ENCODE assay signal across 11 cellular contexts in genomic region chr2:234770081-234770506, GRCh38.
DNase-seq lines count a peak whose midpoint lies in the region; ATAC-seq and TF ChIP-seq lines count a peak whose summit lies in the region.
"Had no signal": no experiment of that assay in that cellular context is flagged by ENCODE, and none has a peak within 500 bp of the region (broad histone marks: within the 10 kb centered on the region; RNA-seq: fewer than 3 reads in every experiment).

No MANE protein-coding gene starts in this region.

- peak overlapping the region; percentile 67 for H2BK120ac ChIP-seq in mesenchymal stem cell (ENCODE audit: low read depth, low read length)

- POLR2A ChIA-PET in A673 (lab: Charles Lee; ENCODE audit: low non-redundant PET): interaction anchor here (0.6 kb wide), 1 partner anchor 199 kb away, joined by 3 read pairs; no protein-coding TSS in a partner anchor
- POLR2A ChIA-PET in T-cell (lab: Charles Lee): no interaction called here

- peak; percentile 89 for DNase-seq in A673 (ENCODE audit: low spot score)
- DNase-seq in NCI-H146 (lab: John Stamatoyannopoulos, UW): peak; percentile 88
- peak; percentile 44 for DNase-seq in amniotic epithelial cell (ENCODE audit: low read depth)
- peak; percentile 36 for DNase-seq in mesenchymal stem cell
- no peak for DNase-seq in NK-92 treated with Interleukin-12 subunit alpha and Interleukin-12 subunit beta, amount 100 ng/mL, for 24 hours (lab: John Stamatoyannopoulos, UW)
- no peak for DNase-seq in testis
- no peak for DNase-seq in T-cell
- DNase-seq: T-helper 2 cell had no signal

- peak overlapping the region; percentile 23 to 77 for H3K18ac ChIP-seq in mesenchymal stem cell (ENCODE audit: low read depth in 1 of 2, low read length in 2 of 2)

- no peak overlapping the region for H3K9ac ChIP-seq in mesenchymal stem cell (ENCODE audit: low read length)

- H3K4me3 Mint-ChIP-seq in activated T-helper 17 cell treated with anti-CD3 and anti-CD28 coated beads, Interleukin-2, amount 50 U/mL, for 72 hours: no peak overlapping the region
- H3K4me3 Mint-ChIP-seq in T-cell: no peak overlapping the region

- no peak overlapping the region for H4K91ac ChIP-seq in mesenchymal stem cell (ENCODE audit: low read length)

- no peak overlapping the region for H4K8ac ChIP-seq in mesenchymal stem cell (ENCODE audit: low read length)

- H2AK5ac ChIP-seq in mesenchymal stem cell (ENCODE audit: low read length, severe bottlenecking): peak overlapping the region; percentile 39

- peak overlapping the region; percentile 47 for H2AFZ ChIP-seq in mesenchymal stem cell (ENCODE audit: low read depth, low read length)

- H3K27me3 ChIP-seq in A673 (replicated peaks; ENCODE audit: insufficient read depth, low read depth, low read length, poor library complexity) (no peaks in the 10 kb centered on the region), mesenchymal stem cell (ENCODE audit: control insufficient read depth in 1 of 2, insufficient read depth in 1 of 2, low read length in 2 of 2) (no peaks in the 10 kb centered on the region), testis (no peaks in the 10 kb centered on the region)
- H3K27me3 ChIP-seq: breast epithelium had no signal

- CTCF ChIA-PET in A673 (lab: Charles Lee) (interaction anchor here (0.5 kb wide), 1 partner anchor 358 kb away, joined by 4 read pairs; no protein-coding TSS in a partner anchor), T-cell (lab: Charles Lee) (no interaction called here)

- no peaks in the 10 kb centered on the region for H3K9me3 Mint-ChIP-seq in activated T-helper 17 cell treated with anti-CD3 and anti-CD28 coated beads, Interleukin-2, amount 50 U/mL, for 72 hours
- no peaks in the 10 kb centered on the region for H3K9me3 Mint-ChIP-seq in T-cell

- whole genome bisulfite sequencing in mesenchymal stem cell: 62% methylated on average over 10 of the region's 11 CpGs
- 70 to 72% methylated on average over 9 to 11 of the region's 11 CpGs for WGBS in testis, 2 donors

- H2BK5ac ChIP-seq in mesenchymal stem cell (ENCODE audit: low read depth, low read length, poor library complexity, severe bottlenecking): peak overlapping the region; percentile 53

- peak overlapping the region; percentile 30 for H2BK15ac ChIP-seq in mesenchymal stem cell (ENCODE audit: low read depth, poor library complexity, severe bottlenecking)

- peaks cover 41% of the 10 kb centered on the region for H3K27me3 Mint-ChIP-seq in activated T-helper 17 cell treated with anti-CD3 and anti-CD28 coated beads, Interleukin-2, amount 50 U/mL, for 72 hours
- H3K27me3 Mint-ChIP-seq in T-cell: peaks cover 24 to 35% of the 10 kb centered on the region in 2 donors

- H3K4me1 ChIP-seq in A673 (ENCODE audit: insufficient read depth, low read length, poor library complexity, severe bottlenecking): peaks cover 21% of the 10 kb centered on the region
- peaks cover 21% of the 10 kb centered on the region for H3K4me1 ChIP-seq in mesenchymal stem cell (ENCODE audit: control insufficient read depth, insufficient read depth, low read depth, low read length)
- no peaks in the 10 kb centered on the region for H3K4me1 ChIP-seq in testis

- peak overlapping the region in 1 of 2 experiments; percentile 66 for H3K14ac ChIP-seq in mesenchymal stem cell (ENCODE audit: low read length in 2 of 2)

- H3K4me2 ChIP-seq in mesenchymal stem cell (ENCODE audit: low read length, poor library complexity, severe bottlenecking): no peak overlapping the region

- no peak for TF ChIP-seq POLR2A in testis (IDR thresholded peaks at IDR 0.05)

- ATAC-seq in activated T-helper 17 cell treated with anti-CD3 and anti-CD28 coated beads, Interleukin-2, amount 50 U/mL, for 72 hours (replicated peaks): no peak
- no peak for ATAC-seq in T-cell (replicated peaks in 1 of 4)
- ATAC-seq: esophagus mucosa had no signal

- peak overlapping the region; percentile 4 to 20 for H3K4ac ChIP-seq in mesenchymal stem cell (ENCODE audit: low read depth in 1 of 2, low read length in 2 of 2)

- H2BK12ac ChIP-seq in mesenchymal stem cell (ENCODE audit: low read length in 2 of 2): peak overlapping the region in 1 of 2 experiments; percentile 91

- BruUV-seq in A673 (replicated peaks; lab: Mats Ljungman, UMichigan): no TSS peak

- no peaks in the 10 kb centered on the region for H3K36me3 Mint-ChIP-seq in activated T-helper 17 cell treated with anti-CD3 and anti-CD28 coated beads, Interleukin-2, amount 50 U/mL, for 72 hours (ENCODE audit: low read depth)
- H3K36me3 Mint-ChIP-seq in T-cell: no peaks in the 10 kb centered on the region

- H3K4me3 ChIP-seq in A673 (ENCODE audit: low read depth, low read length, poor library complexity, severe bottlenecking) (no peak overlapping the region), mesenchymal stem cell (ENCODE audit: insufficient read depth in 1 of 2, low read depth in 1 of 2, low read length in 2 of 2) (no peak overlapping the region), testis (no peak overlapping the region)
- H3K4me3 ChIP-seq: breast epithelium had no signal

- H3K36me3 ChIP-seq in A673 (ENCODE audit: insufficient read depth, low read length, poor library complexity, severe bottlenecking) (no peaks in the 10 kb centered on the region), mesenchymal stem cell (ENCODE audit: control insufficient read depth in 1 of 2, insufficient read depth in 2 of 2, low read depth in 1 of 2, low read length in 2 of 2) (peaks cover 0 to 2% of the 10 kb centered on the region in 2 experiments), testis (ENCODE audit: low read depth, missing control alignments) (no peaks in the 10 kb centered on the region)
- H3K36me3 ChIP-seq: breast epithelium had no signal

- no peak for TF ChIP-seq CTCF in A673 (conservative IDR thresholded peaks at IDR 0.05; ENCODE audit: low read depth, low read length)
- no peak for TF ChIP-seq CTCF in testis (IDR thresholded peaks at IDR 0.05)

- H3K9me3 ChIP-seq in A673 (ENCODE audit: low read depth, low read length, poor library complexity, severe bottlenecking) (no peaks in the 10 kb centered on the region), mesenchymal stem cell (ENCODE audit: control insufficient read depth, low read length) (no peaks in the 10 kb centered on the region), testis (no peaks in the 10 kb centered on the region)
- H3K9me3 ChIP-seq: breast epithelium had no signal

- intact Hi-C loops in A673 (cut with micrococcal nuclease; ENCODE audit: unreplicated experiment) (no loop called here), testis (cut with DNase I; ENCODE audit: low total_unique reads) (no loop called here)

- H3K27ac ChIP-seq in A673 (ENCODE audit: low read depth, low read length, poor library complexity, severe bottlenecking) (no peak overlapping the region), mesenchymal stem cell (ENCODE audit: low read length, poor library complexity, severe bottlenecking) (peak overlapping the region; percentile 30), testis (no peak overlapping the region)
- H3K27ac ChIP-seq: breast epithelium had no signal

- H3K79me1 ChIP-seq in mesenchymal stem cell (replicated peaks; ENCODE audit: low read length, poor library complexity, severe bottlenecking): no peaks in the 10 kb centered on the region

- H3K4me1 Mint-ChIP-seq in activated T-helper 17 cell treated with anti-CD3 and anti-CD28 coated beads, Interleukin-2, amount 50 U/mL, for 72 hours: no peaks in the 10 kb centered on the region
- no peaks in the 10 kb centered on the region for H3K4me1 Mint-ChIP-seq in T-cell

- H3K27ac Mint-ChIP-seq in activated T-helper 17 cell treated with anti-CD3 and anti-CD28 coated beads, Interleukin-2, amount 50 U/mL, for 72 hours: no peak overlapping the region
- H3K27ac Mint-ChIP-seq in T-cell: no peak overlapping the region

- no peak overlapping the region for H3K23ac ChIP-seq in mesenchymal stem cell (ENCODE audit: low read length in 2 of 2)

Comparison
In these comparisons a context has a peak if more than half of its experiments do, and no peak if none do; other contexts are left out.
1. DNase-seq: peak in A673 (single experiment), NCI-H146 (single experiment), amniotic epithelial cell (single experiment) and mesenchymal stem cell (single experiment); none in NK-92 treated with Interleukin-12 subunit alpha and Interleukin-12 subunit beta, amount 100 ng/mL, for 24 hours (single experiment), testis (single experiment) and T-cell (0 of 34).